Comparison of ENCODE assay signal across 13 cellular contexts in the genomic region with DNA sequence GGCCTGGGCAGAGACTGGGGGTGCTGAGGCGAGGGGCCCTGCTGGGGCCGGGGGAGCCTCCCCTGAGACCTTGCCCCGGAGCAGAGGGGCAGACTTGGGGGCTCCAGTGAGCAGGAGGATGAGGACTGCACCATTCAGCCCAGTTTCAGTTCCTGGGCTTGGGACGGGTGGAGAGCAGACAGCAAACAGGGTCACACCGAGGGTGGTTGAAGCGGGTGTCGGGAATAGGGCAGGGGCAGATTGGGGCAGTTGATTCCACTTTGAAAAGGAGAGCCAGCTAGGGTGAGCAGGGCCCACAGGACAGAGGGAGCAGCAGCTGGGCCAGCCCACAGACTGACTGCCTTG. TPM values are rescaled to one million over a fixed set of nuclear protein-coding genes. Genes with fewer than 3 reads are reported as not detected.
DNase-seq lines count a peak whose midpoint lies in the region; ATAC-seq and TF ChIP-seq lines count a peak whose summit lies in the region.
"Had no signal": no experiment of that assay in that cellular context is flagged by ENCODE, and none has a peak within 500 bp of the region (broad histone marks: within the 10 kb centered on the region; RNA-seq: fewer than 3 reads in every experiment).

No MANE protein-coding gene starts in this region.

- H3K27ac Mint-ChIP-seq in stimulated activated naive CD8-positive, alpha-beta T cell treated with anti-CD3 and anti-CD28 coated beads, Interleukin-15, Interleukin-2, amounts not matched to agents 100 ng/mL and 50 ng/mL, for 24 hours: peak overlapping the region; percentile 97
- H3K27ac Mint-ChIP-seq in T-helper 17 cell (peak overlapping the region; percentile 98), immature natural killer cell (peak overlapping the region; percentile 93 to 99 (median 97))

- H3K36me3 ChIP-seq in vagina: peaks cover 0 to 38% of the 10 kb centered on the region in 2 donors
- H3K36me3 ChIP-seq: ovary had no signal

- no peak for ATAC-seq in stimulated activated naive CD8-positive, alpha-beta T cell treated with anti-CD3 and anti-CD28 coated beads, Interleukin-15, Interleukin-2, amounts not matched to agents 100 U/mL and 50 U/mL, for 24 hours
- no peak for ATAC-seq in T-helper 17 cell
- ATAC-seq in GM19023 (IDR thresholded peaks at IDR 0.05; ENCODE audit: unreplicated experiment): no peak
- ATAC-seq: gastrocnemius medialis, left cardiac atrium had no signal

- no peaks in the 10 kb centered on the region for H3K27me3 Mint-ChIP-seq in stimulated activated naive CD8-positive, alpha-beta T cell treated with anti-CD3 and anti-CD28 coated beads, Interleukin-15, Interleukin-2, amounts not matched to agents 100 ng/mL and 50 ng/mL, for 24 hours
- H3K27me3 Mint-ChIP-seq in T-helper 17 cell (no peaks in the 10 kb centered on the region), immature natural killer cell (ENCODE audit: low read depth in 3 of 3) (peaks cover 14 to 26% (median 15%) of the 10 kb centered on the region in 3 donors)

- no peak for TF ChIP-seq CTCF in vagina (IDR thresholded peaks at IDR 0.05)

- H3K4me3 Mint-ChIP-seq in stimulated activated naive CD8-positive, alpha-beta T cell treated with anti-CD3 and anti-CD28 coated beads, Interleukin-15, Interleukin-2, amounts not matched to agents 100 ng/mL and 50 ng/mL, for 24 hours: peak overlapping the region; percentile 95
- H3K4me3 Mint-ChIP-seq in T-helper 17 cell (peak overlapping the region; percentile 93), immature natural killer cell (peak overlapping the region; percentile 93 to 95 (median 94))

- no peak overlapping the region for H3K4me3 ChIP-seq in vagina
- H3K4me3 ChIP-seq: gastrocnemius medialis, ovary had no signal

- no peak for DNase-seq in stimulated activated naive CD8-positive, alpha-beta T cell treated with anti-CD3 and anti-CD28 coated beads, Interleukin-15, Interleukin-2, amounts not matched to agents 100 U/mL and 50 U/mL, for 24 hours
- no peak for DNase-seq in T-helper 17 cell
- no peak for DNase-seq in immature natural killer cell
- no peak for DNase-seq in vagina (ENCODE audit: extremely low spot score in 2 of 2)
- DNase-seq in EL: no peak
- no peak for DNase-seq in activated effector memory CD4-positive, alpha-beta T cell treated with anti-CD3 and anti-CD28 coated beads, Interleukin-2, amount 50 U/mL, for 16 hours
- DNase-seq: gastrocnemius medialis, left cardiac atrium had no signal

- no peaks in the 10 kb centered on the region for H3K9me3 Mint-ChIP-seq in stimulated activated naive CD8-positive, alpha-beta T cell treated with anti-CD3 and anti-CD28 coated beads, Interleukin-15, Interleukin-2, amounts not matched to agents 100 ng/mL and 50 ng/mL, for 24 hours
- no peaks in the 10 kb centered on the region for H3K9me3 Mint-ChIP-seq in immature natural killer cell

- H3K27ac ChIP-seq in vagina: peak overlapping the region; percentile 22
- H3K27ac ChIP-seq: ovary had no signal

- no peaks in the 10 kb centered on the region for H3K27me3 ChIP-seq in vagina
- H3K27me3 ChIP-seq: gastrocnemius medialis, ovary had no signal

- H3K4me1 Mint-ChIP-seq in stimulated activated naive CD8-positive, alpha-beta T cell treated with anti-CD3 and anti-CD28 coated beads, Interleukin-15, Interleukin-2, amounts not matched to agents 100 ng/mL and 50 ng/mL, for 24 hours (ENCODE audit: low read depth): peaks cover 86% of the 10 kb centered on the region
- H3K4me1 Mint-ChIP-seq in T-helper 17 cell: peaks cover 57% of the 10 kb centered on the region
- peaks cover 79 to 85% of the 10 kb centered on the region in 2 donors for H3K4me1 Mint-ChIP-seq in immature natural killer cell

- peaks cover 66% of the 10 kb centered on the region for H3K36me3 Mint-ChIP-seq in stimulated activated naive CD8-positive, alpha-beta T cell treated with anti-CD3 and anti-CD28 coated beads, Interleukin-15, Interleukin-2, amounts not matched to agents 100 ng/mL and 50 ng/mL, for 24 hours (ENCODE audit: low read depth)
- H3K36me3 Mint-ChIP-seq in T-helper 17 cell (ENCODE audit: low read depth): peaks cover 7% of the 10 kb centered on the region
- H3K36me3 Mint-ChIP-seq in immature natural killer cell: peaks cover 0 to 19% (median 4%) of the 10 kb centered on the region in 3 donors

- intact Hi-C loops in vagina (cut with DNase I): no loop called here

- H3K9me3 ChIP-seq in T-helper 17 cell (ENCODE audit: control insufficient read depth, low read length, poor library complexity, severe bottlenecking) (no peaks in the 10 kb centered on the region), vagina (no peaks in the 10 kb centered on the region)
- H3K9me3 ChIP-seq: gastrocnemius medialis, ovary had no signal

- TF ChIP-seq POLR2A in vagina (IDR thresholded peaks at IDR 0.05): no peak

- H3K4me1 ChIP-seq in vagina: peaks cover 47% of the 10 kb centered on the region

RNA-seq across cellular contexts. Expression of a gene that starts 4.5 kb away (rescaled TPM):
- 100 to 1,000 TPM; 178 to 232 TPM for total RNA-seq in T-helper 17 cell
- polyA plus RNA-seq in immature natural killer cell: 100 to 1,000 TPM; 102 to 129 (median 103) TPM
- total RNA-seq in vagina: 28.7 TPM

RNA-seq across cellular contexts. Expression of a gene that starts 15.7 kb away (rescaled TPM):
- total RNA-seq in T-helper 17 cell (10 to 100 TPM; 32.0 to 40.1 TPM), vagina (1.2 TPM)
- 10 to 100 TPM in 2 of 3 donors, 1 to 10 TPM in 1; 9.6 to 25.4 (median 17.5) TPM for polyA plus RNA-seq in immature natural killer cell

RNA-seq across cellular contexts. Expression of a gene that starts 21.6 kb away (rescaled TPM):
- total RNA-seq in T-helper 17 cell: 1 to 10 TPM in 1 of 2 donors, under 1 TPM in 1; 0.62 to 1.1 TPM
- polyA plus RNA-seq in immature natural killer cell: 1 to 10 TPM in 2 of 3 donors, not detected in 1; 1.3 to 2.3 TPM
- total RNA-seq in vagina: 5.2 TPM
- polyA plus RNA-seq: ovary had no signal

RNA-seq across cellular contexts. Expression of a gene that starts 30.5 kb away (rescaled TPM):
- not detected for total RNA-seq in T-helper 17 cell
- not detected for polyA plus RNA-seq in immature natural killer cell
- total RNA-seq in vagina: not detected
- total RNA-seq: gastrocnemius medialis; left cardiac atrium; ovary; T-helper 1 cell treated with Interleukin-12 subunit alpha and Interleukin-12 subunit beta and Interleukin-4 antibody, amounts not matched to agents 30 ng/mL and 1 ng/mL, for 36 hours had no signal
- polyA plus RNA-seq: BJ, ovary had no signal

RNA-seq across cellular contexts. Expression of a gene that starts 42.5 kb away (rescaled TPM):
- total RNA-seq in T-helper 17 cell: 1 to 10 TPM; 1.2 to 5.0 TPM
- polyA plus RNA-seq in immature natural killer cell: 1 to 10 TPM in 2 of 3 donors, under 1 TPM in 1; 0.93 to 4.2 (median 2.8) TPM
- total RNA-seq in vagina: 69.0 TPM

Comparison
In these comparisons a context has a peak if more than half of its experiments do, and no peak if none do; other contexts are left out.
1. RNA of a gene that starts 15.7 kb away (total RNA-seq): 32.0 to 40.1 TPM in T-helper 17 cell; 1.2 TPM in vagina (single experiment); every median in the first group is over 10 times any median in the second.
2. Peak in every context shown above with its lines, with median percentiles within 50 percentile points of each other: H3K27ac Mint-ChIP-seq and H3K4me3 Mint-ChIP-seq.